Comparison of ENCODE assay signal across 8 cellular contexts in genomic region chr2:127388423-127389164, GRCh38. TPM values are rescaled to one million over a fixed set of nuclear protein-coding genes. Genes with fewer than 3 reads are reported as not detected.
DNase-seq lines count a peak whose midpoint lies in the region; ATAC-seq and TF ChIP-seq lines count a peak whose summit lies in the region.

No MANE protein-coding gene starts in this region.

- peaks cover 0 to 7% (median 0%) of the 10 kb centered on the region in 8 donors for H3K9me3 Mint-ChIP-seq in CD4-positive, alpha-beta memory T cell
- no peaks in the 10 kb centered on the region for H3K9me3 Mint-ChIP-seq in MCF 10A (ENCODE audit: unreplicated experiment)

- no peak for TF ChIP-seq CTCF in MCF 10A (IDR thresholded peaks at IDR 0.05; ENCODE audit: unreplicated experiment)

- no peaks in the 10 kb centered on the region for H3K27me3 ChIP-seq in CD4-positive, alpha-beta memory T cell (ENCODE audit: insufficient read depth, low read length)
- no peaks in the 10 kb centered on the region for H3K27me3 ChIP-seq in mucosa of stomach (ENCODE audit: control insufficient read depth, insufficient read depth, low read length)

- H3K4me3 ChIP-seq in CD4-positive, alpha-beta memory T cell (ENCODE audit: low read length in 2 of 2) = peak overlapping the region; percentile 14 to 60
- H3K4me3 ChIP-seq in mucosa of stomach (ENCODE audit: low read length) = peak overlapping the region; percentile 16

- ATAC-seq in GM21423 (IDR thresholded peaks at IDR 0.05; ENCODE audit: unreplicated experiment) = peak; percentile 18

- peak overlapping the region; percentile 82 for H3K9ac ChIP-seq in mucosa of stomach (ENCODE audit: low read length)

- intact Hi-C loops in CD4-positive, alpha-beta memory T cell (cut with micrococcal nuclease) = loop anchor here (1.0 to 10.0 kb wide), 8 partner anchors 20 to 731 kb away; partner anchors contain the start of genes GYPC, IWS1, POLR2D and SAP130
- intact Hi-C loops in MCF 10A (cut with micrococcal nuclease) = no loop called here

- H3K27ac ChIP-seq in CD4-positive, alpha-beta memory T cell (ENCODE audit: low read depth, low read length) = peak overlapping the region; percentile 97

- peaks cover 43 to 64% (median 48%) of the 10 kb centered on the region in 4 donors for H3K4me1 Mint-ChIP-seq in CD4-positive, alpha-beta memory T cell
- peaks cover 33% of the 10 kb centered on the region for H3K4me1 Mint-ChIP-seq in MCF 10A (ENCODE audit: insufficient read depth, unreplicated experiment)

- CTCF ChIA-PET in CD4-positive, alpha-beta memory T cell (lab: Charles Lee; ENCODE audit: partially characterized antibody) = interaction anchor here (0.8 to 2.1 kb wide), 5 partner anchors 10 to 28 kb away, joined by 3 to 9 read pairs (median 3); no protein-coding TSS in a partner anchor
- CTCF ChIA-PET in MCF 10A (lab: Yijun Ruan, JAX) = interaction anchor here (0.6 to 1.6 kb wide), 6 partner anchors 11 to 90 kb away, joined by 3 to 12 read pairs (median 4); partner anchors contain the start of gene PROC

- peaks cover 40% of the 10 kb centered on the region for H3K4me1 ChIP-seq in CD4-positive, alpha-beta memory T cell (ENCODE audit: insufficient read depth, low read length)
- peaks cover 9% of the 10 kb centered on the region for H3K4me1 ChIP-seq in mucosa of stomach (ENCODE audit: control insufficient read depth, insufficient read depth, low read length)

- TSS peak; percentile 77 for BruUV-seq in MCF 10A (replicated peaks; lab: Mats Ljungman, UMichigan)

- in situ Hi-C loops in ACHN (cut with HindIII; ENCODE audit: low pct_ligation_motif_present, low pct_unique_long_range_greater_than_20kb, low sequenced_read_pairs) = no loop called here

- no peaks in the 10 kb centered on the region for H3K9me3 ChIP-seq in CD4-positive, alpha-beta memory T cell (ENCODE audit: control insufficient read depth in 1 of 2, low read length in 2 of 2)
- H3K9me3 ChIP-seq in mucosa of stomach (ENCODE audit: control insufficient read depth, low read length) = no peaks in the 10 kb centered on the region

- peaks cover 3 to 11% of the 10 kb centered on the region in 2 donors for H3K36me3 Mint-ChIP-seq in CD4-positive, alpha-beta memory T cell
- H3K36me3 Mint-ChIP-seq in MCF 10A (ENCODE audit: insufficient read depth, unreplicated experiment) = peaks cover 16% of the 10 kb centered on the region

- POLR2A ChIA-PET in CD4-positive, alpha-beta memory T cell (lab: Charles Lee; ENCODE audit: partially characterized antibody) = interaction anchor here (1.0 to 6.7 kb wide), 13 partner anchors 11 to 703 kb away, joined by 3 to 104 read pairs (median 5); partner anchors contain the start of genes ERCC3, IWS1, SAP130 and SFT2D3
- POLR2A ChIA-PET in MCF 10A (lab: Yijun Ruan, JAX) = interaction anchor here (0.6 to 2.6 kb wide), 9 partner anchors 11 to 111 kb away, joined by 3 to 51 read pairs (median 9); no protein-coding TSS in a partner anchor

- H3K4me3 Mint-ChIP-seq in CD4-positive, alpha-beta memory T cell = peak overlapping the region; percentile 83 to 95 (median 91)
- H3K4me3 Mint-ChIP-seq in MCF 10A (ENCODE audit: unreplicated experiment) = peak overlapping the region; percentile 90

- no peak for DNase-seq in CD4-positive, alpha-beta memory T cell
- DNase-seq in Kasumi-1 (lab: John Stamatoyannopoulos, UW) (peak; percentile 39 to 61), MCF 10A (ENCODE audit: unreplicated experiment) (no peak), OCI-M1 (lab: John Stamatoyannopoulos, UW) (no peak), ACHN (no peak), NCI-H748 treated with DMSO at 0.1 percent for 48 hours (lab: John Stamatoyannopoulos, UW) (no peak)

- H3K27ac Mint-ChIP-seq in CD4-positive, alpha-beta memory T cell = peak overlapping the region; percentile 99 to 100 (median 99)
- peak overlapping the region; percentile 93 for H3K27ac Mint-ChIP-seq in MCF 10A (ENCODE audit: low read depth, unreplicated experiment)

- H3K27me3 Mint-ChIP-seq in CD4-positive, alpha-beta memory T cell = no peaks in the 10 kb centered on the region
- no peaks in the 10 kb centered on the region for H3K27me3 Mint-ChIP-seq in MCF 10A (ENCODE audit: insufficient read depth, unreplicated experiment)

- H3K36me3 ChIP-seq in CD4-positive, alpha-beta memory T cell (ENCODE audit: insufficient read depth, low read length) = no peaks in the 10 kb centered on the region
- no peaks in the 10 kb centered on the region for H3K36me3 ChIP-seq in mucosa of stomach (ENCODE audit: control insufficient read depth, insufficient read depth, low read length)

RNA-seq across cellular contexts. Expression of gene MAP3K2, which starts 0.8 kb away (rescaled TPM):
- 10 to 100 TPM; 85.6 to 87.2 TPM for total RNA-seq in CD4-positive, alpha-beta memory T cell
- polyA plus RNA-seq in CD4-positive, alpha-beta memory T cell = 10 to 100 TPM; 42.5 to 63.4 TPM
- 62.9 and 65.6 TPM in 2 replicates for total RNA-seq in MCF 10A (2022)

RNA-seq across cellular contexts. Expression of gene PROC, which starts 29.6 kb away (rescaled TPM):
- total RNA-seq in CD4-positive, alpha-beta memory T cell = not detected
- not detected for polyA plus RNA-seq in CD4-positive, alpha-beta memory T cell
- total RNA-seq in MCF 10A (2022) = not detected in 2 replicates

Comparison
In these comparisons a context has a peak if more than half of its experiments do, and no peak if none do; other contexts are left out.
1. DNase-seq: peak in Kasumi-1 (2 of 2); none in CD4-positive, alpha-beta memory T cell (0 of 5), MCF 10A (single experiment), OCI-M1 (single experiment), ACHN (single experiment) and NCI-H748 treated with DMSO at 0.1 percent for 48 hours (single experiment).